Comparison of ENCODE assay signal across 25 cellular contexts in the genomic region with DNA sequence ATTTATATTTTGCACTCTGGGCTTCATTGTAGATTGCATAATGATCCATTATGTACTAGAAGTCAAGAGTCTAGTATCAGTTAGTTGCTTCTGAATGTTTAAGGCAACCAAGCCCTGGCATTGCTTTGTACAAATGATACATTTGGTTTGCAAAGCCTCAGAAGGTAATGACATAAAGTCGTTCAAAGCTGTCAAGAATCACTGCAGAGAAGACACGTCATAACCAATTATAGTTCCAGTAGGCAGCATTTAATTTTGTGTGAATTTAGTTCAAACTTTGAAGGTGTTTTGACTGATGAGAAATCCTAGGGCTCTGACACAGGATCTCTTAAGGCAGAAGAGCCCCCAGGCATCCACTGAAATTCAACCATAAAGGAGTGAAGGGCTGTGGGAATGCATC.
"Had no signal": no experiment of that assay in that cellular context is flagged by ENCODE, and none has a peak within 500 bp of the region (broad histone marks: within the 10 kb centered on the region; RNA-seq: fewer than 3 reads in every experiment).

No MANE protein-coding gene starts in this region.

- ATAC-seq: effector memory CD8-positive, alpha-beta T cell; esophagus mucosa; gastrocnemius medialis; heart right ventricle; left cardiac atrium; left lung; left ventricle myocardium superior; lower lobe of right lung; mucosa of descending colon had no signal

- H3K27ac ChIP-seq: colonic mucosa, epithelial cell of prostate, esophagus squamous epithelium, gastrocnemius medialis, heart right ventricle, left lung, lower lobe of right lung had no signal

- H3K27me3 ChIP-seq: colonic mucosa, esophagus squamous epithelium, gastrocnemius medialis, heart right ventricle, left lung had no signal

- H3K4me3 ChIP-seq: colonic mucosa, esophagus squamous epithelium, gastrocnemius medialis, heart right ventricle, left lung, lower lobe of right lung, mucosa of descending colon had no signal

- H3K9me3 ChIP-seq: colonic mucosa, esophagus squamous epithelium, gastrocnemius medialis, heart right ventricle, left lung, lower lobe of right lung, mucosa of descending colon had no signal

- FAIRE-seq: endometrium had no signal

- H3K4me1 ChIP-seq: colonic mucosa, gastrocnemius medialis, heart right ventricle, left lung, lower lobe of right lung had no signal

- H3K36me3 ChIP-seq: colonic mucosa, esophagus squamous epithelium, gastrocnemius medialis, heart right ventricle, left lung, lower lobe of right lung had no signal

- DNase-seq: colonic mucosa; cortex of kidney; effector CD8-positive, alpha-beta T cell; effector memory CD8-positive, alpha-beta T cell; endodermal cell; erythroblast; esophagus squamous epithelium; foreskin fibroblast; foreskin melanocyte; gastrocnemius medialis; glutamatergic neuron; heart right ventricle; hypothalamus; immature natural killer cell; islet precursor cell; left cardiac atrium; left lung; left ventricle myocardium superior; lower lobe of right lung; mesenchymal stem cell; mucosa of descending colon; naive B cell had no signal
